8 cellular contexts compared by ENCODE assay signal in genomic region chr12:45727301-45727993, GRCh38. TPM values are rescaled to one million over a fixed set of nuclear protein-coding genes. Genes with fewer than 3 reads are reported as not detected.
DNase-seq lines count a peak whose midpoint lies in the region; ATAC-seq and TF ChIP-seq lines count a peak whose summit lies in the region.

No MANE protein-coding gene starts in this region.

- no peak for TF ChIP-seq CTCF in CD14-positive monocyte (IDR thresholded peaks at IDR 0.05)
- TF ChIP-seq CTCF in left lung (IDR thresholded peaks at IDR 0.05) = peak in 1 of 2 donors; percentile 5

- peak overlapping the region; percentile 64 to 92 for H3K4me3 ChIP-seq in left lung

- H3K36me3 ChIP-seq in left lung = no peaks in the 10 kb centered on the region

- H3K27ac ChIP-seq in left lung = peak overlapping the region; percentile 99

- intact Hi-C loops in CD14-positive monocyte (cut with micrococcal nuclease) (loop anchor here in 1 of 2 donors (5.0 to 10.0 kb wide), 3 partner anchors 183 to 513 kb away; partner anchors contain the start of genes ANO6 and SCAF11), left lung (cut with DNase I) (no loop called here)
- intact Hi-C loops in dendritic cell treated with granulocyte-macrophage colony-stimulating factor and Interleukin-4, amounts not matched to agents 40 ng/mL and 50 ng/mL, for 4 days (cut with micrococcal nuclease) = loop anchor here (2.0 to 10.0 kb wide), 3 partner anchors 185 to 513 kb away; partner anchors contain the start of genes ANO6 and SCAF11

- peaks cover 41% of the 10 kb centered on the region for H3K4me1 Mint-ChIP-seq in CD14-positive monocyte
- H3K4me1 Mint-ChIP-seq in dendritic cell treated with granulocyte-macrophage colony-stimulating factor and Interleukin-4, amounts not matched to agents 40 ng/mL and 50 ng/mL, for 4 days (ENCODE audit: low read depth) = peaks cover 13% of the 10 kb centered on the region

- no peaks in the 10 kb centered on the region for H3K27me3 ChIP-seq in left lung

- peaks cover 0 to 4% (median 0%) of the 10 kb centered on the region in 7 donors for H3K9me3 Mint-ChIP-seq in CD14-positive monocyte
- no peaks in the 10 kb centered on the region for H3K9me3 Mint-ChIP-seq in dendritic cell treated with granulocyte-macrophage colony-stimulating factor and Interleukin-4, amounts not matched to agents 40 ng/mL and 50 ng/mL, for 4 days

- peak overlapping the region; percentile 98 to 99 for H3K4me3 Mint-ChIP-seq in CD14-positive monocyte
- H3K4me3 Mint-ChIP-seq in dendritic cell treated with granulocyte-macrophage colony-stimulating factor and Interleukin-4, amounts not matched to agents 40 ng/mL and 50 ng/mL, for 4 days = peak overlapping the region; percentile 96

- DNase-seq in CD14-positive monocyte (ENCODE audit: low spot score) (peak; percentile 96), NCI-H748 (lab: John Stamatoyannopoulos, UW; ENCODE audit: unreplicated experiment) (peak; percentile 98), left lung (peak; percentile 96 to 98)
- peak; percentile 70 to 83 for DNase-seq in activated CD4-positive, alpha-beta T cell treated with anti-CD3 and anti-CD28 coated beads, Interleukin-2, amount 50 U/mL, for 24 hours (ENCODE audit: low read depth in 1 of 2, low spot score in 1 of 2)
- peak; percentile 76 for DNase-seq in stimulated activated CD4-positive, alpha-beta T cell treated with anti-CD3 and anti-CD28 coated beads, Interleukin-2, amount 100 ng/mL, for 4 hours (ENCODE audit: low read depth)

- peak overlapping the region; percentile 98 to 99 (median 98) for H3K27ac Mint-ChIP-seq in CD14-positive monocyte
- peak overlapping the region; percentile 96 for H3K27ac Mint-ChIP-seq in dendritic cell treated with granulocyte-macrophage colony-stimulating factor and Interleukin-4, amounts not matched to agents 40 ng/mL and 50 ng/mL, for 4 days

- H3K27me3 Mint-ChIP-seq in CD14-positive monocyte (ENCODE audit: low read depth in 3 of 3) = no peaks in the 10 kb centered on the region
- H3K27me3 Mint-ChIP-seq in dendritic cell treated with granulocyte-macrophage colony-stimulating factor and Interleukin-4, amounts not matched to agents 40 ng/mL and 50 ng/mL, for 4 days = no peaks in the 10 kb centered on the region

- peak; percentile 53 for ATAC-seq in GM19395 (IDR thresholded peaks at IDR 0.05; ENCODE audit: unreplicated experiment)
- ATAC-seq in HG03558 (IDR thresholded peaks at IDR 0.05; ENCODE audit: extremely low read depth, unreplicated experiment) = peak; percentile 43
- ATAC-seq in left lung = peak; percentile 74

- peaks cover 0 to 3% of the 10 kb centered on the region in 2 donors for H3K36me3 Mint-ChIP-seq in CD14-positive monocyte
- peaks cover 31% of the 10 kb centered on the region for H3K36me3 Mint-ChIP-seq in dendritic cell treated with granulocyte-macrophage colony-stimulating factor and Interleukin-4, amounts not matched to agents 40 ng/mL and 50 ng/mL, for 4 days (ENCODE audit: low read depth)

- H3K9me3 ChIP-seq in left lung = no peaks in the 10 kb centered on the region

- H3K4me1 ChIP-seq in left lung = peaks cover 16 to 47% of the 10 kb centered on the region in 2 donors

RNA-seq across cellular contexts. Expression of gene ARID2, which starts 2.1 kb away (rescaled TPM):
- 1 to 10 TPM; 3.0 to 4.7 TPM for polyA plus RNA-seq in CD14-positive monocyte
- total RNA-seq in left lung = 10 to 100 TPM; 29.2 to 30.8 TPM

Comparison
In these comparisons a context has a peak if more than half of its experiments do, and no peak if none do; other contexts are left out.
1. Peak in every context shown above with its lines: DNase-seq, ATAC-seq, H3K4me3 ChIP-seq and H3K27ac ChIP-seq.